In the genomic region with DNA sequence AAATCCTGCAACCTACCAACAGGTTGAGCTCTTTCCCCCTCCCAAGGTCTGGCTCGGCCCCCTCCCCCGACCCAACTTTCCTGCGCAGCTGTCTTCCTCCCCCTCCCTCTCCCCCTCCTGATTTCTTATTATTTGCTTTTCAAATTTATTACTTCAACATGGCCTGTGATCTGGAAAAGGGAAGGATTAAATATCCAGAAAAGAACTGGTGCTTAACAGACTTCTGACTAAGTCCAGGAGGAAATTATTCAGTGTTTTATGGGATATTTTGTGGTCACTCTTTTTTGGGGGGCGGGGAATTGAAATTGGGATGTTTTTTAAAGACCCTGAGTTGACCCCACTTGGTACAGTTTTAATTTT, we compare ENCODE assay signal across 1 cellular context.
TF ChIP-seq lines count a peak whose summit lies in the region.

No MANE protein-coding gene starts in this region.

TF ChIP-seq in HEK293, 187 proteins besides CTCF, POLR2A, EP300 and RAD21 (continued from another document):
- TF ChIP-seq TSHZ1 (tag by site-specific recombination; IDR thresholded peaks at IDR 0.05; ENCODE audit: borderline replicate concordance), result no peak
- TF ChIP-seq, protein P1, sequence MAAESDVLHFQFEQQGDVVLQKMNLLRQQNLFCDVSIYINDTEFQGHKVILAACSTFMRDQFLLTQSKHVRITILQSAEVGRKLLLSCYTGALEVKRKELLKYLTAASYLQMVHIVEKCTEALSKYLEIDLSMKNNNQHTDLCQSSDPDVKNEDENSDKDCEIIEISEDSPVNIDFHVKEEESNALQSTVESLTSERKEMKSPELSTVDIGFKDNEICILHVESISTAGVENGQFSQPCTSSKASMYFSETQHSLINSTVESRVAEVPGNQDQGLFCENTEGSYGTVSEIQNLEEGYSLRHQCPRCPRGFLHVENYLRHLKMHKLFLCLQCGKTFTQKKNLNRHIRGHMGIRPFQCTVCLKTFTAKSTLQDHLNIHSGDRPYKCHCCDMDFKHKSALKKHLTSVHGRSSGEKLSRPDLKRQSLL (tag by site-specific recombination; IDR thresholded peaks at IDR 0.05), result peak; percentile 65
- TF ChIP-seq, protein P2, sequence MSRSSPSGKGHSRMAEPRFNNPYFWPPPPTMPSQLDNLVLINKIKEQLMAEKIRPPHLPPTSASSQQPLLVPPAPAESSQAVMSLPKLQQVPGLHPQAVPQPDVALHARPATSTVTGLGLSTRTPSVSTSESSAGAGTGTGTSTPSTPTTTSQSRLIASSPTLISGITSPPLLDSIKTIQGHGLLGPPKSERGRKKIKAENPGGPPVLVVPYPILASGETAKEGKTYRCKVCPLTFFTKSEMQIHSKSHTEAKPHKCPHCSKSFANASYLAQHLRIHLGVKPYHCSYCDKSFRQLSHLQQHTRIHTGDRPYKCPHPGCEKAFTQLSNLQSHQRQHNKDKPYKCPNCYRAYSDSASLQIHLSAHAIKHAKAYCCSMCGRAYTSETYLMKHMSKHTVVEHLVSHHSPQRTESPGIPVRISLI (tag by site-specific recombination; IDR thresholded peaks at IDR 0.05), result no peak; the same call in 1 of the 2 replicates
- peak; percentile 42; the same call in 1 of the 2 replicates for TF ChIP-seq IKZF3 (tag by site-specific recombination; IDR thresholded peaks at IDR 0.05)
- TF ChIP-seq SP2 (tag by site-specific recombination; IDR thresholded peaks at IDR 0.05), result 0 out of 2 replicates have a peak, but pooled peaks have one; percentile 5
